Comparison of ENCODE assay signal across 11 cellular contexts in genomic region chr4:22245294-22245693, GRCh38.
"Had no signal": no experiment of that assay in that cellular context is flagged by ENCODE, and none has a peak within 500 bp of the region (broad histone marks: within the 10 kb centered on the region; RNA-seq: fewer than 3 reads in every experiment).

No MANE protein-coding gene starts in this region.

- H2AFZ ChIP-seq: GM23248, GM23338 had no signal

- FAIRE-seq: H1, H54 had no signal

- ATAC-seq: GM23338, HCT116 had no signal

- H3K4me3 ChIP-seq: GM23248, GM23338, HAP-1 had no signal

- H3K9ac ChIP-seq: GM23248 had no signal

- H3K4me2 ChIP-seq: GM23338 had no signal

- H3K9me3 ChIP-seq: HAP-1 had no signal

- H3K4me1 ChIP-seq: HAP-1 had no signal

- DNase-seq: GM23248, GOT3, H7, H9, HCEC 1CT, HFFc6 had no signal

- H3K27ac ChIP-seq: GM23248 had no signal

- H3K36me3 ChIP-seq: HAP-1 had no signal
